ENCODE assay signal across 8 cellular contexts in the genomic region with DNA sequence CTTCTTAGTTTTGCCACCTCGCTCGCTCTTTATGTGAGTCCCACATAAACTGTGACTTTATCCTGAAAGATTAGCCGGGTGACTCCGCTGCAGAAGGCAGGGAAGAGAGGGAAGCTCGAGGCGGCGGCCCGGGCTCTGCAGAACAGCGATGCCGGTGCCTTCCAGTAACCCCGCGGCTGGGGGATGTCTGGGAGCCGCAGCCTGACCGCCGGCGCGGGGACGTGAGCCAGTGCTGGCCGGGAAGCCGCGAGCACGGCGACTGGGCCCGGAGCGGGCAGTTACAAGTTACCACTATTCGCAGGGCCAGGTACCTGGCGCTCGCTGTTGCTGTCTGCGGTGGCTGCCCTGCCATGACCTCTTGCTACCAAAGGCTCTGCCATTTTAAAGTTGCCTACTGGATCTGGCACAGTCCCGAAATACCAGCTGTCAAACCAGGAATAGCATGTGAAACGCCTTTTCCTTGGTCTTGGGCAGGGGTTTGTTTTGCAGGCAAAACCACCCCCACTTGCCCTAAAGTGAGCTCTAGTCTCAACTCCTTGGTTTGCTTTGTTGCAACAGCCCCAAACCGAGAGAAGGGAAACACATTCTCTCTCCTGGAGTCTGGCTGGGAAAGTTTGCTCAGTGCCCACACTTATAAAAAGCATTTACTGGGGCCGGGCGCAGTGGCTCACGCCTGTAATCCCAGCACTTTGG.
A peak's percentile ranks its signal among the peaks of the same experiment; 100 is the strongest.
DNase-seq lines count a peak whose midpoint lies in the region; ATAC-seq and TF ChIP-seq lines count a peak whose summit lies in the region.

No MANE protein-coding gene starts in this region.

- peaks cover 29% of the 10 kb centered on the region for H3K4me1 ChIP-seq in MM.1S (ENCODE audit: low read length)
- H3K4me1 ChIP-seq in left lung, result peaks cover 0 to 56% of the 10 kb centered on the region in 2 donors

- peak overlapping the region; percentile 98 for H3K27ac Mint-ChIP-seq in dendritic cell treated with granulocyte-macrophage colony-stimulating factor and Interleukin-4, amounts not matched to agents 40 ng/mL and 50 ng/mL, for 4 days
- H3K27ac Mint-ChIP-seq in stimulated activated naive CD8-positive, alpha-beta T cell treated with anti-CD3 and anti-CD28 coated beads, Interleukin-15, Interleukin-2, amounts not matched to agents 100 ng/mL and 50 ng/mL, for 24 hours, result peak overlapping the region; percentile 91

- H3K4me1 Mint-ChIP-seq in dendritic cell treated with granulocyte-macrophage colony-stimulating factor and Interleukin-4, amounts not matched to agents 40 ng/mL and 50 ng/mL, for 4 days (ENCODE audit: low read depth), result peaks cover 49% of the 10 kb centered on the region
- peaks cover 57% of the 10 kb centered on the region for H3K4me1 Mint-ChIP-seq in stimulated activated naive CD8-positive, alpha-beta T cell treated with anti-CD3 and anti-CD28 coated beads, Interleukin-15, Interleukin-2, amounts not matched to agents 100 ng/mL and 50 ng/mL, for 24 hours (ENCODE audit: low read depth)

- H3K27me3 ChIP-seq in MM.1S (replicated peaks; ENCODE audit: insufficient read depth, low read length), result no peaks in the 10 kb centered on the region
- H3K27me3 ChIP-seq in left lung, result no peaks in the 10 kb centered on the region

- no peak for TF ChIP-seq CTCF in MM.1S (IDR thresholded peaks at IDR 0.05; ENCODE audit: low read length)
- no peak for TF ChIP-seq CTCF in left lung (IDR thresholded peaks at IDR 0.05)
- no peak for TF ChIP-seq CTCF in GM13976 (IDR thresholded peaks at IDR 0.05; ENCODE audit: borderline replicate concordance, control extremely low read depth, extremely low read depth, insufficient read depth, missing control alignments)

- no peak overlapping the region for H3K4me3 ChIP-seq in MM.1S (ENCODE audit: low read length)
- peak overlapping the region; percentile 69 to 76 for H3K4me3 ChIP-seq in left lung

- peak; percentile 3 for ATAC-seq in left lung

- DNase-seq in AG20443 (ENCODE audit: low spot score) (peak; percentile 49), MM.1S (no peak), left lung (peak; percentile 66 to 92), NCI-H526 (lab: John Stamatoyannopoulos, UW) (no peak), LoVo (ENCODE audit: low spot score) (no peak), GM13976 (ENCODE audit: low spot score) (no peak)

- H3K4me2 ChIP-seq in MM.1S (ENCODE audit: low read depth, low read length), result peak overlapping the region; percentile 63; the same call in 1 of the 2 replicates

- H3K27ac ChIP-seq in MM.1S (ENCODE audit: low read length), result no peak overlapping the region
- peak overlapping the region; percentile 99 to 100 for H3K27ac ChIP-seq in left lung

- 0 out of 2 replicates have a peak overlapping the region, but pooled peaks have one; percentile 80 for H2AFZ ChIP-seq in MM.1S (ENCODE audit: low read length)

- H3K79me2 ChIP-seq in MM.1S (ENCODE audit: low read length), result peaks cover 32% of the 10 kb centered on the region

- H3K9me3 ChIP-seq in MM.1S (replicated peaks; ENCODE audit: insufficient read depth, low read length), result no peaks in the 10 kb centered on the region
- no peaks in the 10 kb centered on the region for H3K9me3 ChIP-seq in left lung

- H3K36me3 Mint-ChIP-seq in dendritic cell treated with granulocyte-macrophage colony-stimulating factor and Interleukin-4, amounts not matched to agents 40 ng/mL and 50 ng/mL, for 4 days (ENCODE audit: low read depth), result peaks cover 40% of the 10 kb centered on the region
- peaks cover 33% of the 10 kb centered on the region for H3K36me3 Mint-ChIP-seq in stimulated activated naive CD8-positive, alpha-beta T cell treated with anti-CD3 and anti-CD28 coated beads, Interleukin-15, Interleukin-2, amounts not matched to agents 100 ng/mL and 50 ng/mL, for 24 hours (ENCODE audit: low read depth)

- intact Hi-C loops in dendritic cell treated with granulocyte-macrophage colony-stimulating factor and Interleukin-4, amounts not matched to agents 40 ng/mL and 50 ng/mL, for 4 days (cut with micrococcal nuclease), result loop anchor here (2.0 to 10.0 kb wide), 4 partner anchors 56 to 338 kb away; no protein-coding TSS in a partner anchor
- intact Hi-C loops in left lung (cut with DNase I), result loop anchor here in 1 of 2 donors (5.0 to 10.0 kb wide), 3 partner anchors 338 to 551 kb away; no protein-coding TSS in a partner anchor

- H3K27me3 Mint-ChIP-seq in dendritic cell treated with granulocyte-macrophage colony-stimulating factor and Interleukin-4, amounts not matched to agents 40 ng/mL and 50 ng/mL, for 4 days, result no peaks in the 10 kb centered on the region
- no peaks in the 10 kb centered on the region for H3K27me3 Mint-ChIP-seq in stimulated activated naive CD8-positive, alpha-beta T cell treated with anti-CD3 and anti-CD28 coated beads, Interleukin-15, Interleukin-2, amounts not matched to agents 100 ng/mL and 50 ng/mL, for 24 hours

- H3K4me3 Mint-ChIP-seq in dendritic cell treated with granulocyte-macrophage colony-stimulating factor and Interleukin-4, amounts not matched to agents 40 ng/mL and 50 ng/mL, for 4 days, result peak overlapping the region; percentile 96
- H3K4me3 Mint-ChIP-seq in stimulated activated naive CD8-positive, alpha-beta T cell treated with anti-CD3 and anti-CD28 coated beads, Interleukin-15, Interleukin-2, amounts not matched to agents 100 ng/mL and 50 ng/mL, for 24 hours, result peak overlapping the region; percentile 96

- H3K9ac ChIP-seq in MM.1S (ENCODE audit: low read length), result 0 out of 2 replicates have a peak overlapping the region, but pooled peaks have one; percentile 92

- peaks cover 22% of the 10 kb centered on the region for H3F3A ChIP-seq in MM.1S (ENCODE audit: insufficient read depth, low read length)

- in situ Hi-C loops in GM13976 (cut with MboI; ENCODE audit: low sequenced_read_pairs, unreplicated experiment), result loop anchor here (10.0 kb wide), 1 partner anchor 638 kb away; no protein-coding TSS in a partner anchor

- no peaks in the 10 kb centered on the region for H3K9me2 ChIP-seq in MM.1S (replicated peaks; ENCODE audit: insufficient read depth, low read length)

- H3K9me3 Mint-ChIP-seq in dendritic cell treated with granulocyte-macrophage colony-stimulating factor and Interleukin-4, amounts not matched to agents 40 ng/mL and 50 ng/mL, for 4 days, result no peaks in the 10 kb centered on the region
- H3K9me3 Mint-ChIP-seq in stimulated activated naive CD8-positive, alpha-beta T cell treated with anti-CD3 and anti-CD28 coated beads, Interleukin-15, Interleukin-2, amounts not matched to agents 100 ng/mL and 50 ng/mL, for 24 hours, result no peaks in the 10 kb centered on the region

- H3K36me3 ChIP-seq in MM.1S (replicated peaks; ENCODE audit: insufficient read depth, low read length) (peaks cover 12% of the 10 kb centered on the region; the same call in 1 of the 2 replicates), left lung (peaks cover 0 to 25% of the 10 kb centered on the region in 2 donors)

- H4K20me1 ChIP-seq in MM.1S (ENCODE audit: insufficient read depth, low read length), result 0 out of 2 replicates have a peak, but pooled peaks cover 10% of the 10 kb centered on the region

Comparison
In these comparisons a context has a peak if more than half of its experiments do, and no peak if none do; other contexts are left out.
1. DNase-seq: peak in AG20443 (single experiment) and left lung (2 of 2); none in MM.1S (single experiment), NCI-H526 (0 of 2), LoVo (single experiment) and GM13976 (single experiment).